ENCODE assay signal across 9 cellular contexts in the genomic region with DNA sequence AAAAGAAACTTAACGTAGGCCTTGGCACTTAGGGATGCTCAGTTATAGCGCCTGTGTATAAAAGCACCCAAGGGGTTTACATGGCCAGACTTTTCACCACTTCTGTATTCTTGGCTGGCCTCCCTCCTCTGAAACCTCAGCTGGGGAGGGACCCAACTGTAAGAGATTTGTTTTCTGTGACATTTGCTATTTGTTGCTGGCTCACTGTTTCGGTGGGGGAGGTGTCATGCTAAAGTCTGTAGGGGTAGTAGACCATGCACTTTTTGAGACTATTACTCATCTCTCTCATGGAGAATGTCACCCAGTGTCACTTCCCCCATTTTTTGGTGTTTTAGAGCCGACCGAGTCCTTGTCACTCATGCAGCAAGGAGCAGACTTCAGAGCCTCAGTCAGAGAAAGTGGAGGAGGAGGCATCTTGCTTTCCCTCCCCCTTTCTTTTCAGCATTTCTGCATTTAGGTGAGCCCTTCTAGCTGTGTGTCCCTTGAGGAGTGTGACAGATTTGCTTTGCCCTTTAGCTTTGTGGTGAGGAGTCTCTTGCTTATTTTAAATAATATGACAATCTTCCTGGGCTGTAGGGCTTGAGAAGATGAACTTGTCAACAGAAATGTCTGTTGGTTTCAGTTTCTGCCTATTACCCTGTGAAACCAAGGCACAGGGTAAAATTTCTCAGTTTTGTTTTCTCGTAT.
DNase-seq lines count a peak whose midpoint lies in the region; ATAC-seq and TF ChIP-seq lines count a peak whose summit lies in the region.
"Had no signal": no experiment of that assay in that cellular context is flagged by ENCODE, and none has a peak within 500 bp of the region (broad histone marks: within the 10 kb centered on the region; RNA-seq: fewer than 3 reads in every experiment).

No MANE protein-coding gene starts in this region.

- peaks cover 21% of the 10 kb centered on the region for H3K9me3 Mint-ChIP-seq in activated T-helper 2 cell treated with anti-CD3 and anti-CD28 coated beads, Interferon-gamma antibody, Interleukin-2, Interleukin-4, amounts not matched to agents 10 μg/mL and 5 μg/mL and 100 μg/mL, durations not matched to agents 14 hours and 24 hours and 36 hours

- H3K4me1 ChIP-seq in DND-41 (ENCODE audit: insufficient read depth, low read length), result peaks cover 25% of the 10 kb centered on the region
- H3K4me1 ChIP-seq: body of pancreas had no signal

- no peaks in the 10 kb centered on the region for H3K36me3 ChIP-seq in DND-41 (ENCODE audit: insufficient read depth, low read length)

- intact Hi-C loops in activated T-helper 2 cell treated with anti-CD3 and anti-CD28 coated beads, Interferon-gamma antibody, Interleukin-2, Interleukin-4, amounts not matched to agents 10 μg/mL and 5 μg/mL and 100 μg/mL, durations not matched to agents 14 hours and 24 hours and 36 hours (cut with micrococcal nuclease), result loop anchor here (1.0 to 5.0 kb wide), 11 partner anchors 19 to 1327 kb away; partner anchors contain the start of gene TNFSF4
- intact Hi-C loops in lower leg skin (cut with DNase I; ENCODE audit: low total_unique reads), result no loop called here

- DNase-seq in DND-41, result peak; percentile 43
- DNase-seq in activated T-helper 2 cell treated with anti-CD3 and anti-CD28 coated beads, Interferon-gamma antibody, Interleukin-2, Interleukin-4, amounts not matched to agents 10 μg/mL and 5 μg/mL and 100 μg/mL, durations not matched to agents 14 hours and 24 hours and 36 hours (ENCODE audit: low spot score), result peak; percentile 33
- peak; percentile 16 to 28 for DNase-seq in stimulated activated CD4-positive, alpha-beta T cell treated with anti-CD3 and anti-CD28 coated beads, Interleukin-15, amount 100 ng/mL, for 48 hours (ENCODE audit: low read depth in 2 of 2)
- no peak for DNase-seq in NCI-H446 (lab: John Stamatoyannopoulos, UW)
- DNase-seq in SHP77 (lab: John Stamatoyannopoulos, UW), result no peak
- no peak for DNase-seq in lower leg skin (ENCODE audit: low spot score in 2 of 2)

- peaks cover 15% of the 10 kb centered on the region for H3K27me3 Mint-ChIP-seq in activated T-helper 2 cell treated with anti-CD3 and anti-CD28 coated beads, Interferon-gamma antibody, Interleukin-2, Interleukin-4, amounts not matched to agents 10 μg/mL and 5 μg/mL and 100 μg/mL, durations not matched to agents 14 hours and 24 hours and 36 hours (ENCODE audit: low read depth)

- no peak for TF ChIP-seq CTCF in DND-41 (IDR thresholded peaks at IDR 0.05; ENCODE audit: borderline replicate concordance, extremely low read depth, low read length, poor library complexity, severe bottlenecking)
- TF ChIP-seq CTCF in lower leg skin (IDR thresholded peaks at IDR 0.05), result no peak

- H2AFZ ChIP-seq in DND-41 (ENCODE audit: low read depth, low read length), result peak overlapping the region; percentile 63

- no peaks in the 10 kb centered on the region for H3K27me3 ChIP-seq in DND-41 (ENCODE audit: insufficient read depth, low read length, poor library complexity)
- H3K27me3 ChIP-seq: body of pancreas had no signal

- peaks cover 9% of the 10 kb centered on the region for H3K9me3 ChIP-seq in DND-41 (ENCODE audit: insufficient read depth, low read length, severe bottlenecking)
- H3K9me3 ChIP-seq: body of pancreas had no signal

- H3K4me3 ChIP-seq in DND-41 (ENCODE audit: low read depth in 1 of 2, low read length in 2 of 2) (peak overlapping the region in 1 of 2 experiments; percentile 1; a peak in 1 of 4 replicates), lower leg skin (ENCODE audit: low read depth, poor library complexity, severe bottlenecking) (no peak overlapping the region)
- H3K4me3 ChIP-seq: body of pancreas had no signal

- peak; percentile 77 for ATAC-seq in DND-41 (ENCODE audit: insufficient read depth, low read depth)
- peak; percentile 84 for ATAC-seq in GM21367 (IDR thresholded peaks at IDR 0.05; ENCODE audit: unreplicated experiment)
- ATAC-seq in HG03575 (IDR thresholded peaks at IDR 0.05; ENCODE audit: extremely low read depth, insufficient number of reproducible peaks, low FRiP score, unreplicated experiment), result peak; percentile 90
- ATAC-seq: body of pancreas had no signal

- WGBS in lower leg skin, 2 donors, result 70 to 78% methylated on average over 6 of the region's 6 CpGs

- no peaks in the 10 kb centered on the region for H3K79me2 ChIP-seq in DND-41 (ENCODE audit: insufficient read depth, low read length)

- H4K20me1 ChIP-seq in DND-41 (ENCODE audit: insufficient read depth, low read length), result no peaks in the 10 kb centered on the region

- H3K4me3 Mint-ChIP-seq in activated T-helper 2 cell treated with anti-CD3 and anti-CD28 coated beads, Interferon-gamma antibody, Interleukin-2, Interleukin-4, amounts not matched to agents 10 μg/mL and 5 μg/mL and 100 μg/mL, durations not matched to agents 14 hours and 24 hours and 36 hours (ENCODE audit: low read depth), result peak overlapping the region; percentile 46

- H3K9ac ChIP-seq in DND-41 (ENCODE audit: low read depth, low read length), result peak overlapping the region; percentile 18

- peaks cover 45% of the 10 kb centered on the region for H3K4me1 Mint-ChIP-seq in activated T-helper 2 cell treated with anti-CD3 and anti-CD28 coated beads, Interferon-gamma antibody, Interleukin-2, Interleukin-4, amounts not matched to agents 10 μg/mL and 5 μg/mL and 100 μg/mL, durations not matched to agents 14 hours and 24 hours and 36 hours (ENCODE audit: low read depth)

- peak overlapping the region; percentile 67 for H3K27ac Mint-ChIP-seq in activated T-helper 2 cell treated with anti-CD3 and anti-CD28 coated beads, Interferon-gamma antibody, Interleukin-2, Interleukin-4, amounts not matched to agents 10 μg/mL and 5 μg/mL and 100 μg/mL, durations not matched to agents 14 hours and 24 hours and 36 hours

- peak overlapping the region; percentile 49 for H3K4me2 ChIP-seq in DND-41 (ENCODE audit: insufficient read depth, low read length)

- no peak for TF ChIP-seq POLR2A in lower leg skin (IDR thresholded peaks at IDR 0.05)

- peaks cover 7% of the 10 kb centered on the region for H3K36me3 Mint-ChIP-seq in activated T-helper 2 cell treated with anti-CD3 and anti-CD28 coated beads, Interferon-gamma antibody, Interleukin-2, Interleukin-4, amounts not matched to agents 10 μg/mL and 5 μg/mL and 100 μg/mL, durations not matched to agents 14 hours and 24 hours and 36 hours (ENCODE audit: low read depth)

- H3K27ac ChIP-seq in DND-41 (ENCODE audit: low read length), result peak overlapping the region; percentile 73

Comparison
In these comparisons a context has a peak if more than half of its experiments do, and no peak if none do; other contexts are left out.
1. DNase-seq: peak in DND-41 (single experiment), activated T-helper 2 cell treated with anti-CD3 and anti-CD28 coated beads, Interferon-gamma antibody, Interleukin-2, Interleukin-4, amounts not matched to agents 10 μg/mL and 5 μg/mL and 100 μg/mL, durations not matched to agents 14 hours and 24 hours and 36 hours (single experiment) and stimulated activated CD4-positive, alpha-beta T cell treated with anti-CD3 and anti-CD28 coated beads, Interleukin-15, amount 100 ng/mL, for 48 hours (2 of 2); none in NCI-H446 (0 of 2), SHP77 (0 of 2) and lower leg skin (0 of 2).
2. Peak in every context shown above with its lines, with median percentiles within 50 percentile points of each other: ATAC-seq.